8 cellular contexts compared by ENCODE assay signal in genomic region chr3:15427182-15427880, GRCh38. TPM values are rescaled to one million over a fixed set of nuclear protein-coding genes. Genes with fewer than 3 reads are reported as not detected.
A peak's percentile ranks its signal among the peaks of the same experiment; 100 is the strongest.
DNase-seq lines count a peak whose midpoint lies in the region; ATAC-seq and TF ChIP-seq lines count a peak whose summit lies in the region.

TSS of gene EAF1 (plus strand) at chr3:15427598. CDS start at chr3:15427780, 182 bp downstream.
A gene with protein sequence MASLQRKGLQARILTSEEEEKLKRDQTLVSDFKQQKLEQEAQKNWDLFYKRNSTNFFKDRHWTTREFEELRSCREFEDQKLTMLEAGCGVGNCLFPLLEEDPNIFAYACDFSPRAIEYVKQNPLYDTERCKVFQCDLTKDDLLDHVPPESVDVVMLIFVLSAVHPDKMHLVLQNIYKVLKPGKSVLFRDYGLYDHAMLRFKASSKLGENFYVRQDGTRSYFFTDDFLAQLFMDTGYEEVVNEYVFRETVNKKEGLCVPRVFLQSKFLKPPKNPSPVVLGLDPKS (minus strand): TSS chr3:15427544. CDS start chr3:15426511, 1,033 bp downstream.

- H3K4me1 ChIP-seq in HUES6 (ENCODE audit: control insufficient read depth, insufficient read depth, low read length): no peaks in the 10 kb centered on the region
- peaks cover 20% of the 10 kb centered on the region for H3K4me1 ChIP-seq in PC-9 (replicated peaks; ENCODE audit: insufficient read depth)
- peaks cover 7 to 23% of the 10 kb centered on the region in 2 donors for H3K4me1 ChIP-seq in muscle layer of duodenum (ENCODE audit: control insufficient read depth in 1 of 2, insufficient read depth in 2 of 2, low read length in 2 of 2)

- H3K4me2 ChIP-seq in PC-9: peak within 1 kb of the TSS; percentile 93

- POLR2A ChIA-PET in PC-9 (lab: Charles Lee; ENCODE audit: unreplicated experiment): no interaction called here

- no peaks in the 10 kb centered on the region for H3K27me3 ChIP-seq in HUES6 (ENCODE audit: control insufficient read depth, insufficient read depth, low read length)
- no peaks in the 10 kb centered on the region for H3K27me3 ChIP-seq in PC-9 (ENCODE audit: insufficient read depth, low read depth)
- H3K27me3 ChIP-seq in muscle layer of duodenum (ENCODE audit: low read depth, low read length): no peaks in the 10 kb centered on the region

- peaks cover 47% of the 10 kb centered on the region for H3K36me3 ChIP-seq in HUES6 (ENCODE audit: control insufficient read depth, insufficient read depth, low read length)
- peaks cover 23% of the 10 kb centered on the region; the same call in 1 of the 2 replicates for H3K36me3 ChIP-seq in PC-9 (ENCODE audit: low read depth)
- peaks cover 11 to 37% of the 10 kb centered on the region in 2 donors for H3K36me3 ChIP-seq in muscle layer of duodenum (ENCODE audit: control insufficient read depth in 1 of 2, insufficient read depth in 2 of 2, low read length in 2 of 2)

- no peak; the same call in 1 of the 2 replicates for TF ChIP-seq CTCF in PC-9 (conservative IDR thresholded peaks at IDR 0.05)

- peak within 1 kb of the TSS; percentile 99 for H2AFZ ChIP-seq in PC-9

- peaks cover 21% of the 10 kb centered on the region for H4K20me1 ChIP-seq in PC-9 (ENCODE audit: insufficient read depth)

- intact Hi-C loops in PC-9 (cut with micrococcal nuclease; ENCODE audit: unreplicated experiment): loop anchor here (5.0 kb wide), 1 partner anchor 135 kb away; no protein-coding TSS in a partner anchor

- no peaks in the 10 kb centered on the region for H3F3A ChIP-seq in PC-9 (ENCODE audit: insufficient read depth, low read depth)

- H3K9ac ChIP-seq in HUES6 (ENCODE audit: low read length): peak within 1 kb of the TSS; percentile 71

- CTCF ChIA-PET in PC-9 (lab: Charles Lee): no interaction called here

- DNase-seq in COR-L47 (lab: John Stamatoyannopoulos, UW) (peak; percentile 27), PC-9 (peak; percentile 65 to 71)
- peak; percentile 84 for DNase-seq in activated T-cell treated with anti-CD3 and anti-CD28 coated beads, Interleukin-2, amount 50 U/mL, for 1 hour
- DNase-seq in stimulated activated CD8-positive, alpha-beta memory T cell treated with anti-CD3 and anti-CD28 coated beads, Interleukin-7, amount 100 ng/mL, for 4 hours (ENCODE audit: low read depth in 2 of 2): peak; percentile 77 to 79

- no peaks in the 10 kb centered on the region for H3K9me3 ChIP-seq in HUES6 (ENCODE audit: control insufficient read depth, insufficient read depth, low read depth, low read length)
- no peaks in the 10 kb centered on the region for H3K9me3 ChIP-seq in PC-9 (ENCODE audit: insufficient read depth, low read depth)
- no peaks in the 10 kb centered on the region for H3K9me3 ChIP-seq in muscle layer of duodenum (ENCODE audit: control insufficient read depth in 1 of 2, low read length in 2 of 2)

- H3K27ac ChIP-seq in HUES6 (ENCODE audit: low read depth, low read length) (peak within 1 kb of the TSS; percentile 11; the same call in 1 of the 2 replicates), PC-9 (peak within 1 kb of the TSS; percentile 52), muscle layer of duodenum (ENCODE audit: low read length) (peak within 1 kb of the TSS; percentile 82)

- no TSS peak for BruUV-seq in PC-9 (replicated peaks; lab: Mats Ljungman, UMichigan)

- ATAC-seq in GM21390 (IDR thresholded peaks at IDR 0.05; ENCODE audit: unreplicated experiment): peak; percentile 93
- peak; percentile 75 for ATAC-seq in esophagus mucosa

- H3K4me3 ChIP-seq in HUES6 (ENCODE audit: low read depth, low read length) (peak within 1 kb of the TSS; percentile 82), PC-9 (peak within 1 kb of the TSS; percentile 96), muscle layer of duodenum (ENCODE audit: low read depth in 1 of 2, low read length in 2 of 2) (peak within 1 kb of the TSS; percentile 95 to 98)

- H3K9me2 ChIP-seq in PC-9 (ENCODE audit: insufficient read depth): no peaks in the 10 kb centered on the region

- peaks cover 64% of the 10 kb centered on the region for H3K79me2 ChIP-seq in PC-9 (ENCODE audit: low read depth)

RNA-seq across cellular contexts. Expression of gene EAF1, which starts in this region (rescaled TPM):
- 15.8 and 16.4 TPM in 2 replicates for total RNA-seq in PC-9 (2021)
- 13.3 TPM for total RNA-seq in esophagus mucosa

RNA-seq across cellular contexts. Expression of the second gene that starts in this region (rescaled TPM):
- total RNA-seq in PC-9 (2021) (14.2 and 17.2 TPM in 2 replicates), esophagus mucosa (10.8 TPM)

Comparison
In these comparisons a context has a peak if more than half of its experiments do, and no peak if none do; other contexts are left out.
1. Peak in every context shown above with its lines: DNase-seq, ATAC-seq, H3K4me3 ChIP-seq and H3K27ac ChIP-seq.
2. DNase-seq: peak in every context shown above with its lines; median percentile 84 in activated T-cell treated with anti-CD3 and anti-CD28 coated beads, Interleukin-2, amount 50 U/mL, for 1 hour; 78 in stimulated activated CD8-positive, alpha-beta memory T cell treated with anti-CD3 and anti-CD28 coated beads, Interleukin-7, amount 100 ng/mL, for 4 hours; 68 in PC-9; 27 in COR-L47.
3. H3K27ac ChIP-seq: peak in every context shown above with its lines; median percentile 82 in muscle layer of duodenum; 52 in PC-9; 11 in HUES6.